In the genomic region with DNA sequence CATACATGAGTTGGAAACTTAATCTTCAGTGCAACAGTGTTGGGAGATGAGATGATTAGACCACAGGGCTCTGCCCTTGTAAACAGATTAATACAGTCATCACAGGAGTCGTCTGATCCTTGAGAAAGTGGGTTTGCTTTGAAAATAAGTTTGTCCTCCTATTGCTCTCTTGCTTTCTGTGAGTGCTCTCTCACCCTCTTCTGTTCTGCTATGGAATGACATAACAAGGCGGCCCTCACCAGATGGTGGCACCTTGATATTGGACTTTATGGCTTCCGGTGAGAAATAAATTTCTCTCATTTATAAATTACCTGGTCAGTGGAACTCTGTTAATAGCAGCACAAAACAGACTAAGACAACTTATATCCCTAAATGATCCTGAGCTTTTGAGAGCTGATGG, we compare ENCODE assay signal across 30 cellular contexts.
DNase-seq lines count a peak whose midpoint lies in the region; ATAC-seq, FAIRE-seq and TF ChIP-seq lines count a peak whose summit lies in the region.
"Had no signal": no experiment of that assay in that cellular context is flagged by ENCODE, and none has a peak within 500 bp of the region (broad histone marks: within the 10 kb centered on the region; RNA-seq: fewer than 3 reads in every experiment).

No MANE protein-coding gene starts in this region.

- POLR2A ChIA-PET in A549 (lab: Yijun Ruan, JAX), result no interaction called here
- POLR2A ChIA-PET in PC-9 (lab: Charles Lee; ENCODE audit: unreplicated experiment), result no interaction called here

- no peaks in the 10 kb centered on the region for H3F3A ChIP-seq in PC-9 (ENCODE audit: insufficient read depth, low read depth)

- H3K27ac ChIP-seq in A549 (no peak overlapping the region), PC-9 (no peak overlapping the region)
- H3K27ac ChIP-seq: esophagus muscularis mucosa, gastrocnemius medialis, skin epidermis, suprapubic skin had no signal

- H3K9me3 ChIP-seq in A549 (no peaks in the 10 kb centered on the region), PC-9 (ENCODE audit: insufficient read depth, low read depth) (no peaks in the 10 kb centered on the region)
- H3K9me3 ChIP-seq: esophagus muscularis mucosa, gastrocnemius medialis, mucosa of descending colon, suprapubic skin had no signal

- DNase-seq in A549 (ENCODE audit: low read depth in 1 of 2, low spot score in 1 of 2) (peak in 1 of 2 experiments; percentile 18), H4 (ENCODE audit: low spot score) (peak; percentile 12), PC-9 (no peak), epithelial cell of proximal tubule (ENCODE audit: low read depth) (no peak), midbrain (lab: John Stamatoyannopoulos, UW) (no peak), hepatic stellate cell (ENCODE audit: low spot score) (no peak), dermis blood vessel endothelial cell (no peak)
- DNase-seq: ACHN; activated CD4-positive, alpha-beta T cell treated with anti-CD3 and anti-CD28 coated beads for 48 hours; C1 segment of cervical spinal cord; DMS153; effector CD8-positive, alpha-beta T cell; gastrocnemius medialis; HFFc6; Kasumi-1; mucosa of descending colon; NCI-H1092; NCI-H2081 treated with DMSO at 0.1 percent for 48 hours; NCI-H446; SHP77; stimulated activated CD4-positive, alpha-beta T cell treated with anti-CD3 and anti-CD28 coated beads, Interleukin-2, amount 100 ng/mL, for 24 hours; T-cell had no signal

- no peak overlapping the region for H3K4me2 ChIP-seq in A549
- H3K4me2 ChIP-seq in PC-9, result no peak overlapping the region

- no peaks in the 10 kb centered on the region for H3K79me2 ChIP-seq in PC-9 (ENCODE audit: low read depth)

- WGBS in A549 (ENCODE audit: missing lambda C conversion rate), result 63% methylated on average over 3 of the region's 3 CpGs

- H3K4me1 ChIP-seq in A549 (peaks cover 7% of the 10 kb centered on the region; the same call in 2 of the 3 replicates), PC-9 (replicated peaks; ENCODE audit: insufficient read depth) (no peaks in the 10 kb centered on the region)
- H3K4me1 ChIP-seq: esophagus muscularis mucosa, gastrocnemius medialis, suprapubic skin had no signal

- H3K36me3 ChIP-seq in PC-9 (ENCODE audit: low read depth), result no peaks in the 10 kb centered on the region
- H3K36me3 ChIP-seq: esophagus muscularis mucosa, gastrocnemius medialis, suprapubic skin had no signal

- BruUV-seq in PC-9 (replicated peaks; lab: Mats Ljungman, UMichigan), result no TSS peak

- CTCF ChIA-PET in A549 (lab: Yijun Ruan, JAX) (no interaction called here), PC-9 (lab: Charles Lee) (no interaction called here)

- peak; percentile 43 to 49; a peak in 3 of 6 replicates for ATAC-seq in A549
- ATAC-seq in activated CD4-positive, CD25-positive, alpha-beta regulatory T cell treated with anti-CD3 and anti-CD28 coated beads, Interleukin-2, amount 50 U/mL, for 24 hours, result no peak
- ATAC-seq: activated naive CD4-positive, alpha-beta T cell treated with anti-CD3 and anti-CD28 coated beads, Interleukin-2, amount 50 U/mL, for 72 hours; gastrocnemius medialis; mucosa of descending colon; stimulated activated memory B cell treated with anti-CD40 and anti-IgM and Interleukin-4, amounts not matched to agents 10 μg/mL and 1 μg/mL and 100 μg/mL, for 72 hours; T-cell had no signal

- H2AFZ ChIP-seq in PC-9, result peak overlapping the region; percentile 22; the same call in 1 of the 2 replicates

- no peak for FAIRE-seq in A549 (lab: Jason Lieb, UNC)
- FAIRE-seq: astrocyte, islet of Langerhans had no signal

- TF ChIP-seq CTCF in A549 (IDR thresholded peaks at IDR 0.05) (no peak), PC-9 (conservative IDR thresholded peaks at IDR 0.05) (no peak), epithelial cell of proximal tubule (conservative IDR thresholded peaks at IDR 0.05; ENCODE audit: low read depth, low read length) (peak; percentile 20)

- H3K4me3 ChIP-seq in A549 (no peak overlapping the region), PC-9 (no peak overlapping the region), epithelial cell of proximal tubule (ENCODE audit: low read depth, low read length) (no peak overlapping the region)
- H3K4me3 ChIP-seq: esophagus muscularis mucosa, gastrocnemius medialis, mucosa of descending colon, skin epidermis, suprapubic skin had no signal

- no peaks in the 10 kb centered on the region for H3K27me3 ChIP-seq in PC-9 (ENCODE audit: insufficient read depth, low read depth)
- H3K27me3 ChIP-seq: esophagus muscularis mucosa, gastrocnemius medialis, suprapubic skin had no signal

- TF ChIP-seq POLR2A in A549 (IDR thresholded peaks at IDR 0.05; ENCODE audit: low read length), result no peak

- TF ChIP-seq RAD21 in A549 (conservative IDR thresholded peaks at IDR 0.05 in 1 of 2, IDR thresholded peaks at IDR 0.05 in 1 of 2), result peak; percentile 31 to 48; a peak in 3 of 5 replicates

- TF ChIP-seq EP300 in A549 (IDR thresholded peaks at IDR 0.05), result no peak

- intact Hi-C loops in PC-9 (cut with micrococcal nuclease; ENCODE audit: unreplicated experiment), result no loop called here

- no peaks in the 10 kb centered on the region for H3K9me2 ChIP-seq in PC-9 (ENCODE audit: insufficient read depth)

- H4K20me1 ChIP-seq in PC-9 (ENCODE audit: insufficient read depth), result no peaks in the 10 kb centered on the region

TF ChIP-seq in A549, 52 proteins besides CTCF, POLR2A, EP300 and RAD21:
- TF ChIP-seq EHF (CRISPR knock-in tag; IDR thresholded peaks at IDR 0.05) (no peak), BHLHE40 (IDR thresholded peaks at IDR 0.05; ENCODE audit: low read depth, low read length) (no peak), POLR2AphosphoS2 (conservative IDR thresholded peaks at IDR 0.05; ENCODE audit: low read length) (no peak), RARB (CRISPR knock-in tag; IDR thresholded peaks at IDR 0.05) (no peak), MAFK (IDR thresholded peaks at IDR 0.05; ENCODE audit: partially characterized antibody) (no peak), TFCP2L1 (CRISPR knock-in tag; IDR thresholded peaks at IDR 0.05) (no peak), JUNB (IDR thresholded peaks at IDR 0.05) (no peak), ZFP36 (IDR thresholded peaks at IDR 0.05; ENCODE audit: borderline replicate concordance, partially characterized antibody) (no peak), HDAC2 (IDR thresholded peaks at IDR 0.05) (no peak)
- TF ChIP-seq, protein P1, sequence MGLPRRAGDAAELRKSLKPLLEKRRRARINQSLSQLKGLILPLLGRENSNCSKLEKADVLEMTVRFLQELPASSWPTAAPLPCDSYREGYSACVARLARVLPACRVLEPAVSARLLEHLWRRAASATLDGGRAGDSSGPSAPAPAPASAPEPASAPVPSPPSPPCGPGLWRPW (IDR thresholded peaks at IDR 0.05), result no peak
- TF ChIP-seq, protein P2, sequence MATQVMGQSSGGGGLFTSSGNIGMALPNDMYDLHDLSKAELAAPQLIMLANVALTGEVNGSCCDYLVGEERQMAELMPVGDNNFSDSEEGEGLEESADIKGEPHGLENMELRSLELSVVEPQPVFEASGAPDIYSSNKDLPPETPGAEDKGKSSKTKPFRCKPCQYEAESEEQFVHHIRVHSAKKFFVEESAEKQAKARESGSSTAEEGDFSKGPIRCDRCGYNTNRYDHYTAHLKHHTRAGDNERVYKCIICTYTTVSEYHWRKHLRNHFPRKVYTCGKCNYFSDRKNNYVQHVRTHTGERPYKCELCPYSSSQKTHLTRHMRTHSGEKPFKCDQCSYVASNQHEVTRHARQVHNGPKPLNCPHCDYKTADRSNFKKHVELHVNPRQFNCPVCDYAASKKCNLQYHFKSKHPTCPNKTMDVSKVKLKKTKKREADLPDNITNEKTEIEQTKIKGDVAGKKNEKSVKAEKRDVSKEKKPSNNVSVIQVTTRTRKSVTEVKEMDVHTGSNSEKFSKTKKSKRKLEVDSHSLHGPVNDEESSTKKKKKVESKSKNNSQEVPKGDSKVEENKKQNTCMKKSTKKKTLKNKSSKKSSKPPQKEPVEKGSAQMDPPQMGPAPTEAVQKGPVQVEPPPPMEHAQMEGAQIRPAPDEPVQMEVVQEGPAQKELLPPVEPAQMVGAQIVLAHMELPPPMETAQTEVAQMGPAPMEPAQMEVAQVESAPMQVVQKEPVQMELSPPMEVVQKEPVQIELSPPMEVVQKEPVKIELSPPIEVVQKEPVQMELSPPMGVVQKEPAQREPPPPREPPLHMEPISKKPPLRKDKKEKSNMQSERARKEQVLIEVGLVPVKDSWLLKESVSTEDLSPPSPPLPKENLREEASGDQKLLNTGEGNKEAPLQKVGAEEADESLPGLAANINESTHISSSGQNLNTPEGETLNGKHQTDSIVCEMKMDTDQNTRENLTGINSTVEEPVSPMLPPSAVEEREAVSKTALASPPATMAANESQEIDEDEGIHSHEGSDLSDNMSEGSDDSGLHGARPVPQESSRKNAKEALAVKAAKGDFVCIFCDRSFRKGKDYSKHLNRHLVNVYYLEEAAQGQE (IDR thresholded peaks at IDR 0.05), result no peak

Comparison
In these comparisons a context has a peak if more than half of its experiments do, and no peak if none do; other contexts are left out.
1. ATAC-seq: peak in A549 (2 of 2); none in activated CD4-positive, CD25-positive, alpha-beta regulatory T cell treated with anti-CD3 and anti-CD28 coated beads, Interleukin-2, amount 50 U/mL, for 24 hours (0 of 2).